14 cellular contexts compared by ENCODE assay signal in genomic region chr10:15313034-15313433, GRCh38. TPM values are rescaled to one million over a fixed set of nuclear protein-coding genes. Genes with fewer than 3 reads are reported as not detected.
DNase-seq lines count a peak whose midpoint lies in the region; ATAC-seq and TF ChIP-seq lines count a peak whose summit lies in the region.
"Had no signal": no experiment of that assay in that cellular context is flagged by ENCODE, and none has a peak within 500 bp of the region (broad histone marks: within the 10 kb centered on the region; RNA-seq: fewer than 3 reads in every experiment).

No MANE protein-coding gene starts in this region.

- DNase-seq in G401 (ENCODE audit: low spot score) (peak; percentile 72), cerebellum (ENCODE audit: low spot score) (peak; percentile 42), hippocampal formation (lab: John Stamatoyannopoulos, UW) (peak; percentile 38 to 40), osteocyte (ENCODE audit: extremely low spot score, unreplicated experiment) (no peak), kidney tubule cell (ENCODE audit: low spot score) (no peak), suprapubic skin (ENCODE audit: low spot score in 2 of 2) (no peak)
- no peak for DNase-seq in stimulated activated CD4-positive, alpha-beta T cell treated with anti-CD3 and anti-CD28 coated beads, Interleukin-1b, Interleukin-23, amount 100 ng/mL, for 48 hours
- DNase-seq: activated T-cell treated with anti-CD3 and anti-CD28 coated beads for 4 hours; effector CD4-positive, alpha-beta T cell; foreskin melanocyte; NCI-H2081 treated with DMSO at 0.1 percent for 48 hours; stimulated activated CD4-positive, alpha-beta T cell treated with anti-CD3 and anti-CD28 coated beads, Interleukin-12 subunit alpha, Interleukin-12 subunit beta, amount 100 ng/mL, for 4 hours; tibial artery had no signal

- H3K27me3 Mint-ChIP-seq in osteocyte (ENCODE audit: unreplicated experiment): no peaks in the 10 kb centered on the region

- peaks cover 5% of the 10 kb centered on the region for H3K4me1 ChIP-seq in suprapubic skin

- no peaks in the 10 kb centered on the region for H3K9me3 Mint-ChIP-seq in osteocyte (ENCODE audit: unreplicated experiment)

- 66% methylated on average over 4 of the region's 4 CpGs for WGBS in suprapubic skin

- peaks cover 36% of the 10 kb centered on the region for H3K4me1 Mint-ChIP-seq in osteocyte (ENCODE audit: unreplicated experiment)

- in situ Hi-C loops in G401 (cut with HindIII; ENCODE audit: low sequenced_read_pairs): no loop called here

- no peaks in the 10 kb centered on the region for H3K9me3 ChIP-seq in suprapubic skin
- H3K9me3 ChIP-seq: tibial artery had no signal

- no peak for ATAC-seq in HG02973 (IDR thresholded peaks at IDR 0.05; ENCODE audit: unreplicated experiment)

- no peaks in the 10 kb centered on the region for H3K27me3 ChIP-seq in suprapubic skin
- H3K27me3 ChIP-seq: tibial artery had no signal

- TF ChIP-seq EP300 in suprapubic skin (IDR thresholded peaks at IDR 0.05): no peak

- no peak for TF ChIP-seq CTCF in osteocyte (IDR thresholded peaks at IDR 0.05)
- TF ChIP-seq CTCF in suprapubic skin (IDR thresholded peaks at IDR 0.05): no peak

- no peaks in the 10 kb centered on the region for H3K36me3 Mint-ChIP-seq in osteocyte (ENCODE audit: unreplicated experiment)

- H3K27ac ChIP-seq in suprapubic skin: no peak overlapping the region
- H3K27ac ChIP-seq: tibial artery had no signal

- no peak overlapping the region for H3K4me3 ChIP-seq in suprapubic skin
- H3K4me3 ChIP-seq: tibial artery had no signal

- H3K4me3 Mint-ChIP-seq in osteocyte (ENCODE audit: unreplicated experiment): no peak overlapping the region

- peak overlapping the region; percentile 73 for H3K27ac Mint-ChIP-seq in osteocyte (ENCODE audit: unreplicated experiment)

- no peaks in the 10 kb centered on the region for H3K36me3 ChIP-seq in suprapubic skin
- H3K36me3 ChIP-seq: tibial artery had no signal

- no peak for TF ChIP-seq POLR2A in suprapubic skin (IDR thresholded peaks at IDR 0.05)

RNA-seq across cellular contexts. Expression of gene FAM171A1, which starts 58.1 kb away (rescaled TPM):
- 2.6 TPM in 2 replicates for total RNA-seq in G401 (2014; rRNA removed; shearing (Covaris generic))
- 29.7 TPM for total RNA-seq in cerebellum
- total RNA-seq in osteocyte: 30.4 and 32.9 TPM in 2 replicates
- 1 to 10 TPM; 2.8 to 7.0 (median 5.9) TPM for total RNA-seq in suprapubic skin

Comparison
In these comparisons a context has a peak if more than half of its experiments do, and no peak if none do; other contexts are left out.
1. DNase-seq: peak in G401 (single experiment), cerebellum (single experiment) and hippocampal formation (2 of 2); none in osteocyte (single experiment), stimulated activated CD4-positive, alpha-beta T cell treated with anti-CD3 and anti-CD28 coated beads, Interleukin-1b, Interleukin-23, amount 100 ng/mL, for 48 hours (single experiment), kidney tubule cell (single experiment) and suprapubic skin (0 of 2).